In the genomic region with DNA sequence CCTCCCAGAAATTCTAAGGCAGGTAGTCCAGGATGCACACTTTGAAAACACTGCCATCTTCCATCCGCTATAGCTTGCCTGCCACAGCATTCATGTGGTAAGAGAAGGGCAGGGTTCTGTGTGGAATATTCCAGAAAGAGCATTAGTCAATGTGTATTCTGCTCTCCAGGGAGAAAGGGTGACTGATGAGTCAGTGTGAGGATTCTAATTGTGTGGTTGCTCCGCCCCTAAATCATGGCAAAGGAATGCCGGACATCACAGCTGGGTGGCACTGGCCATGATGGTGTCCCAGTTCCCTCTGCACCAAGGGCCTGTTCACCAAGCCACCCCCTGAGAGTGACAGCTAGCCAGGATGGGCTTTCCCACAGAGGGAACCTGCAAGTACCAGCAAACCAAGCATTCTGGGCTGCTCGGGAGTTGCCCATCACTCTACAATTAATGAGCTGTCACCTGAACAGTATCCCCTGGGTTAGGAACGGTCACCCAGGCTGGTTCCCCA, we compare ENCODE assay signal across 13 cellular contexts. TPM values are rescaled to one million over a fixed set of nuclear protein-coding genes. Genes with fewer than 3 reads are reported as not detected.
DNase-seq lines count a peak whose midpoint lies in the region; ATAC-seq and TF ChIP-seq lines count a peak whose summit lies in the region.
"Had no signal": no experiment of that assay in that cellular context is flagged by ENCODE, and none has a peak within 500 bp of the region (broad histone marks: within the 10 kb centered on the region; RNA-seq: fewer than 3 reads in every experiment).

No MANE protein-coding gene starts in this region.

- DNase-seq in ACHN (peak; percentile 61), HPDE6-E6E7 (ENCODE audit: extremely low spot score) (peak; percentile 96), mammary epithelial cell (peak; percentile 86), left lung (peak in 1 of 2 donors; percentile 43), prostate gland (ENCODE audit: low spot score) (no peak), T-cell (no peak)
- DNase-seq in activated T-cell treated with anti-CD3 and anti-CD28 coated beads, Interleukin-2, amount 50 U/mL, for 1 hour: no peak
- no peak for DNase-seq in activated T-cell treated with anti-CD3 and anti-CD28 coated beads, Interleukin-2, amount 50 U/mL, for 72 hours
- DNase-seq: NCI-H2227 treated with DMSO at 0.1 percent for 48 hours had no signal

- no peak overlapping the region for H2AFZ ChIP-seq in mammary epithelial cell (ENCODE audit: low read depth, low read length)

- H3K9me3 Mint-ChIP-seq in activated T-cell treated with anti-CD3 and anti-CD28 coated beads, Interleukin-2, amount 50 U/mL, for 72 hours: no peaks in the 10 kb centered on the region
- H3K9me3 Mint-ChIP-seq in T-cell: no peaks in the 10 kb centered on the region
- H3K9me3 Mint-ChIP-seq: activated naive CD4-positive, alpha-beta T cell treated with anti-CD3 and anti-CD28 coated beads, Interleukin-2, amount 50 U/mL, for 24 hours; WTC11 had no signal

- H3K9me3 ChIP-seq in mammary epithelial cell (replicated peaks; ENCODE audit: insufficient read depth, low read length) (no peaks in the 10 kb centered on the region), left lung (no peaks in the 10 kb centered on the region), prostate gland (no peaks in the 10 kb centered on the region)

- peaks cover 42% of the 10 kb centered on the region for H3K4me1 ChIP-seq in mammary epithelial cell (ENCODE audit: insufficient read depth, low read length)
- H3K4me1 ChIP-seq in left lung: no peaks in the 10 kb centered on the region
- no peaks in the 10 kb centered on the region for H3K4me1 ChIP-seq in prostate gland (replicated peaks)

- H3K27ac ChIP-seq in mammary epithelial cell (ENCODE audit: insufficient read depth, low read depth, low read length) (peak overlapping the region; percentile 83), left lung (peak overlapping the region; percentile 5 to 8), prostate gland (no peak overlapping the region)
- H3K27ac ChIP-seq: C4-2B had no signal

- H3K36me3 ChIP-seq in mammary epithelial cell (ENCODE audit: insufficient read depth, low read length): peaks cover 6% of the 10 kb centered on the region
- peaks cover 0 to 98% of the 10 kb centered on the region in 2 donors for H3K36me3 ChIP-seq in left lung
- H3K36me3 ChIP-seq in prostate gland: no peaks in the 10 kb centered on the region

- H4K20me1 ChIP-seq in mammary epithelial cell (ENCODE audit: insufficient read depth, low read length): no peaks in the 10 kb centered on the region

- H3K36me3 Mint-ChIP-seq in activated T-cell treated with anti-CD3 and anti-CD28 coated beads, Interleukin-2, amount 50 U/mL, for 72 hours (ENCODE audit: insufficient read depth in 2 of 2): peaks cover 5 to 8% of the 10 kb centered on the region in 2 donors
- peaks cover 25% of the 10 kb centered on the region for H3K36me3 Mint-ChIP-seq in T-cell

- dilution Hi-C loops in mammary epithelial cell (cut with HindIII; ENCODE audit: low sequenced_read_pairs): no loop called here

- TF ChIP-seq CTCF in mammary epithelial cell (conservative IDR thresholded peaks at IDR 0.05 in 1 of 2, IDR thresholded peaks at IDR 0.05 in 1 of 2; ENCODE audit: extremely low read depth in 1 of 2, insufficient read depth in 1 of 2, low read depth in 1 of 2, low read length in 2 of 2) (no peak), left lung (IDR thresholded peaks at IDR 0.05) (no peak), prostate gland (IDR thresholded peaks at IDR 0.05) (no peak)

- H3K27me3 ChIP-seq in mammary epithelial cell (ENCODE audit: insufficient read depth, low read length) (no peaks in the 10 kb centered on the region), left lung (no peaks in the 10 kb centered on the region), prostate gland (replicated peaks; ENCODE audit: insufficient read depth) (no peaks in the 10 kb centered on the region)

- POLR2A ChIA-PET in T-cell (lab: Charles Lee): interaction anchor here (1.1 to 1.7 kb wide), 2 partner anchors 9 to 45 kb away, joined by 3 to 10 read pairs; a partner anchor contains a TSS

- H3K4me2 ChIP-seq in mammary epithelial cell (ENCODE audit: insufficient read depth, low read depth, low read length): no peak overlapping the region

- in situ Hi-C loops in ACHN (cut with HindIII; ENCODE audit: low pct_ligation_motif_present, low pct_unique_long_range_greater_than_20kb, low sequenced_read_pairs) (no loop called here), mammary epithelial cell (cut with MboI; ENCODE audit: low sequenced_read_pairs in 2 of 2) (no loop called here)

- peak; percentile 73 for ATAC-seq in left lung
- ATAC-seq in activated T-cell treated with anti-CD3 and anti-CD28 coated beads, Interleukin-2, amount 50 U/mL, for 72 hours (replicated peaks in 1 of 2): no peak
- no peak for ATAC-seq in T-cell (replicated peaks in 1 of 4)
- ATAC-seq: WTC11 had no signal

- peaks cover 13% of the 10 kb centered on the region for H3K27me3 Mint-ChIP-seq in activated T-cell treated with anti-CD3 and anti-CD28 coated beads, Interleukin-2, amount 50 U/mL, for 72 hours (ENCODE audit: low read depth)
- no peaks in the 10 kb centered on the region for H3K27me3 Mint-ChIP-seq in T-cell
- H3K27me3 Mint-ChIP-seq: activated naive CD4-positive, alpha-beta T cell treated with anti-CD3 and anti-CD28 coated beads, Interleukin-2, amount 50 U/mL, for 24 hours had no signal

- H3K79me2 ChIP-seq in mammary epithelial cell (ENCODE audit: insufficient read depth, low read length): peaks cover 2% of the 10 kb centered on the region

- H3K4me3 Mint-ChIP-seq in activated T-cell treated with anti-CD3 and anti-CD28 coated beads, Interleukin-2, amount 50 U/mL, for 72 hours: no peak overlapping the region
- H3K4me3 Mint-ChIP-seq in T-cell: no peak overlapping the region
- H3K4me3 Mint-ChIP-seq: activated naive CD4-positive, alpha-beta T cell treated with anti-CD3 and anti-CD28 coated beads, Interleukin-2, amount 50 U/mL, for 24 hours; WTC11 had no signal

- H3K4me3 ChIP-seq in mammary epithelial cell (replicated peaks in 1 of 3; ENCODE audit: insufficient read depth in 1 of 3, low read depth in 2 of 3, low read length in 3 of 3): no peak overlapping the region
- no peak overlapping the region for H3K4me3 ChIP-seq in left lung
- H3K4me3 ChIP-seq in prostate gland: no peak overlapping the region

- BruUV-seq in mammary epithelial cell (replicated peaks; lab: Mats Ljungman, UMichigan): no TSS peak

- no peak overlapping the region for H3K27ac Mint-ChIP-seq in activated T-cell treated with anti-CD3 and anti-CD28 coated beads, Interleukin-2, amount 50 U/mL, for 72 hours
- H3K27ac Mint-ChIP-seq in T-cell: no peak overlapping the region
- H3K27ac Mint-ChIP-seq: activated naive CD4-positive, alpha-beta T cell treated with anti-CD3 and anti-CD28 coated beads, Interleukin-2, amount 50 U/mL, for 24 hours; WTC11 had no signal

- no peak for TF ChIP-seq POLR2A in prostate gland (IDR thresholded peaks at IDR 0.05)

- CTCF ChIA-PET in mammary epithelial cell (lab: Charles Lee; ENCODE audit: low non-redundant PET): interaction anchor here (0.8 kb wide), 1 partner anchor 443 kb away, joined by 3 read pairs; no protein-coding TSS in a partner anchor
- CTCF ChIA-PET in T-cell (lab: Charles Lee): interaction anchor here in 1 of 2 donors (2.1 kb wide), 1 partner anchor 44 kb away, joined by 4 read pairs; no protein-coding TSS in a partner anchor

- peaks cover 14% of the 10 kb centered on the region for H3K4me1 Mint-ChIP-seq in activated T-cell treated with anti-CD3 and anti-CD28 coated beads, Interleukin-2, amount 50 U/mL, for 72 hours (ENCODE audit: low read depth)
- H3K4me1 Mint-ChIP-seq in T-cell: peaks cover 5 to 22% (median 13%) of the 10 kb centered on the region in 3 donors
- H3K4me1 Mint-ChIP-seq: WTC11 had no signal

- intact Hi-C loops in mammary epithelial cell (cut with micrococcal nuclease) (loop anchor here (2.0 kb wide), 1 partner anchor 43 kb away; no protein-coding TSS in a partner anchor), left lung (cut with DNase I) (no loop called here), prostate gland (cut with DNase I) (no loop called here)

- 33% methylated on average over 5 of the region's 5 CpGs for WGBS in mammary epithelial cell (ENCODE audit: low coverage, missing lambda C conversion rate)
- WGBS in prostate gland: 92% methylated on average over 4 of the region's 5 CpGs

- H3K9ac ChIP-seq in mammary epithelial cell (ENCODE audit: insufficient read depth, low read length): no peak overlapping the region

RNA-seq across cellular contexts. Expression of a gene that starts 9.5 kb away (rescaled TPM):
- 10 to 100 TPM; 56.8 to 57.7 TPM for total RNA-seq in mammary epithelial cell
- 88.8 TPM for polyA plus RNA-seq in mammary epithelial cell
- 124 TPM for polyA minus RNA-seq in mammary epithelial cell
- 100 to 1,000 TPM; 113 to 120 TPM for total RNA-seq in left lung
- total RNA-seq in prostate gland: 10 to 100 TPM; 47.4 to 82.9 TPM
- total RNA-seq in activated T-cell treated with anti-CD3 and anti-CD28 coated beads, Interleukin-2, amount 50 U/mL, for 72 hours: 10 to 100 TPM; 64.6 to 84.7 TPM
- total RNA-seq in T-cell: 100 to 1,000 TPM; 152 to 402 (median 182) TPM

RNA-seq across cellular contexts. Expression of a gene that starts 45.2 kb away (rescaled TPM):
- total RNA-seq in mammary epithelial cell (10 to 100 TPM in 1 of 2 donors, 1 to 10 TPM in 1; 8.8 to 10.7 TPM), left lung (10 to 100 TPM; 16.0 to 18.7 TPM), prostate gland (10 to 100 TPM; 13.9 to 17.7 TPM), T-cell (10 to 100 TPM; 24.1 to 79.0 (median 39.4) TPM)
- 9.8 TPM for polyA plus RNA-seq in mammary epithelial cell
- polyA minus RNA-seq in mammary epithelial cell: 0.52 TPM
- 10 to 100 TPM; 26.7 to 28.1 TPM for total RNA-seq in activated T-cell treated with anti-CD3 and anti-CD28 coated beads, Interleukin-2, amount 50 U/mL, for 72 hours

RNA-seq across cellular contexts. Expression of a gene that starts 54.1 kb away (rescaled TPM):
- total RNA-seq in mammary epithelial cell: not detected
- not detected for polyA plus RNA-seq in mammary epithelial cell
- not detected for polyA minus RNA-seq in mammary epithelial cell
- total RNA-seq in left lung: not detected
- total RNA-seq in prostate gland: under 1 TPM; 0.50 to 0.74 TPM
- total RNA-seq in activated T-cell treated with anti-CD3 and anti-CD28 coated beads, Interleukin-2, amount 50 U/mL, for 72 hours: not detected
- not detected for total RNA-seq in T-cell
- total RNA-seq: frontal cortex, WTC11 had no signal

Comparison
In these comparisons a context has a peak if more than half of its experiments do, and no peak if none do; other contexts are left out.
1. DNase-seq: peak in ACHN (single experiment), HPDE6-E6E7 (single experiment) and mammary epithelial cell (single experiment); none in activated T-cell treated with anti-CD3 and anti-CD28 coated beads, Interleukin-2, amount 50 U/mL, for 1 hour (single experiment), prostate gland (single experiment), activated T-cell treated with anti-CD3 and anti-CD28 coated beads, Interleukin-2, amount 50 U/mL, for 72 hours (0 of 2) and T-cell (0 of 34).
2. H3K27ac ChIP-seq: peak in mammary epithelial cell (single experiment) and left lung (2 of 2); none in prostate gland (0 of 2).